In genomic region chr7:131522325-131522920, GRCh38 we compare ENCODE assay signal across 9 cellular contexts. TPM values are rescaled to one million over a fixed set of nuclear protein-coding genes. Genes with fewer than 3 reads are reported as not detected.
DNase-seq lines count a peak whose midpoint lies in the region; ATAC-seq lines count a peak whose summit lies in the region.
"Had no signal": no experiment of that assay in that cellular context is flagged by ENCODE, and none has a peak within 500 bp of the region (broad histone marks: within the 10 kb centered on the region; RNA-seq: fewer than 3 reads in every experiment).

No MANE protein-coding gene starts in this region.

- peaks cover 12% of the 10 kb centered on the region for H3K4me1 Mint-ChIP-seq in activated naive CD8-positive, alpha-beta T cell treated with anti-CD3 and anti-CD28 coated beads for 36 hours

- peaks cover 2 to 3% of the 10 kb centered on the region in 2 donors for H3K27me3 ChIP-seq in mucosa of rectum (ENCODE audit: control insufficient read depth in 2 of 2, insufficient read depth in 2 of 2, low read length in 2 of 2)

- no peak overlapping the region for H3K27ac Mint-ChIP-seq in activated naive CD8-positive, alpha-beta T cell treated with anti-CD3 and anti-CD28 coated beads for 36 hours

- no peaks in the 10 kb centered on the region for H3K9me3 ChIP-seq in mucosa of rectum (ENCODE audit: control insufficient read depth in 2 of 2, low read length in 2 of 2)

- no peaks in the 10 kb centered on the region for H3K9me3 Mint-ChIP-seq in activated naive CD8-positive, alpha-beta T cell treated with anti-CD3 and anti-CD28 coated beads for 36 hours

- ATAC-seq in HG03108 (IDR thresholded peaks at IDR 0.05; ENCODE audit: unreplicated experiment) (peak; percentile 63), HG03135 (IDR thresholded peaks at IDR 0.05; ENCODE audit: unreplicated experiment) (no peak), HG03025 (IDR thresholded peaks at IDR 0.05; ENCODE audit: low FRiP score, unreplicated experiment) (no peak)

- H3K36me3 Mint-ChIP-seq in activated naive CD8-positive, alpha-beta T cell treated with anti-CD3 and anti-CD28 coated beads for 36 hours = no peaks in the 10 kb centered on the region

- DNase-seq in Daoy (ENCODE audit: low read depth) (peak; percentile 59), NCI-H187 treated with DMSO at 0.1 percent for 48 hours (lab: John Stamatoyannopoulos, UW) (no peak), ecto neural progenitor cell (ENCODE audit: low spot score) (no peak)
- DNase-seq in activated naive CD8-positive, alpha-beta T cell treated with anti-CD3 and anti-CD28 coated beads for 36 hours = no peak
- DNase-seq: SHP77 had no signal

- H3K9ac ChIP-seq in mucosa of rectum (ENCODE audit: low read depth in 1 of 2, low read length in 2 of 2) = no peak overlapping the region

- H3K36me3 ChIP-seq in mucosa of rectum (ENCODE audit: control insufficient read depth in 2 of 2, insufficient read depth in 2 of 2, low read length in 2 of 2) = no peaks in the 10 kb centered on the region

- peaks cover 8 to 11% of the 10 kb centered on the region in 2 donors for H3K4me1 ChIP-seq in mucosa of rectum (ENCODE audit: control insufficient read depth in 2 of 2, insufficient read depth in 2 of 2, low read length in 2 of 2)

- peak overlapping the region; percentile 27 to 28 for H3K4me3 ChIP-seq in mucosa of rectum (ENCODE audit: low read length in 2 of 2)

- peak overlapping the region; percentile 26 to 66 for H3K27ac ChIP-seq in mucosa of rectum (ENCODE audit: low read depth in 2 of 2, low read length in 2 of 2)

- peaks cover 7% of the 10 kb centered on the region for H3K27me3 Mint-ChIP-seq in activated naive CD8-positive, alpha-beta T cell treated with anti-CD3 and anti-CD28 coated beads for 36 hours

- H3K4me3 Mint-ChIP-seq in activated naive CD8-positive, alpha-beta T cell treated with anti-CD3 and anti-CD28 coated beads for 36 hours = peak overlapping the region; percentile 23

RNA-seq across cellular contexts. Expression of gene PODXL, which starts 34.0 kb away (rescaled TPM):
- 27.1 and 27.8 TPM in 2 replicates for total RNA-seq in Daoy (2014; rRNA removed; shearing (Covaris generic))
- total RNA-seq in activated naive CD8-positive, alpha-beta T cell treated with anti-CD3 and anti-CD28 coated beads for 36 hours = under 1 TPM; 0.70 to 0.88 TPM

Comparison
In these comparisons a context has a peak if more than half of its experiments do, and no peak if none do; other contexts are left out.
1. RNA of gene PODXL, which starts 34.0 kb away (total RNA-seq): 27.1 to 27.8 TPM in Daoy; 0.70 to 0.88 TPM in activated naive CD8-positive, alpha-beta T cell treated with anti-CD3 and anti-CD28 coated beads for 36 hours; every median in the first group is over 10 times any median in the second.